26 cellular contexts compared by ENCODE assay signal in genomic region chr4:169163495-169163894, GRCh38.
"Had no signal": no experiment of that assay in that cellular context is flagged by ENCODE, and none has a peak within 500 bp of the region (broad histone marks: within the 10 kb centered on the region; RNA-seq: fewer than 3 reads in every experiment).

No MANE protein-coding gene starts in this region.

- H3K4me3 Mint-ChIP-seq: activated CD4-positive, alpha-beta T cell treated with anti-CD3 and anti-CD28 coated beads, Interleukin-2, amount 10 ng/mL, durations not matched to agents 24 days and 14 days; activated CD8-positive, alpha-beta memory T cell treated with anti-CD3 and anti-CD28 coated beads, Interleukin-2, amount 10 ng/mL, durations not matched to agents 7 days and 5 days; activated CD8-positive, alpha-beta T cell treated with anti-CD3 and anti-CD28 coated beads for 36 hours; activated naive CD4-positive, alpha-beta T cell treated with anti-CD3 and anti-CD28 coated beads, Interleukin-2, amount 10 ng/mL, durations not matched to agents 7 days and 5 days; naive B cell; neural progenitor cell; stimulated activated effector memory CD8-positive, alpha-beta T cell treated with anti-CD3 and anti-CD28 coated beads, Interleukin-12 subunit alpha, Interleukin-12 subunit beta, amount 100 ng/mL, for 72 hours had no signal

- H3K27me3 Mint-ChIP-seq: naive B cell had no signal

- H3K4me1 ChIP-seq: uterus had no signal

- H3K36me3 Mint-ChIP-seq: activated CD8-positive, alpha-beta memory T cell treated with anti-CD3 and anti-CD28 coated beads, Interleukin-2, amount 10 ng/mL, durations not matched to agents 7 days and 5 days; activated naive CD4-positive, alpha-beta T cell treated with anti-CD3 and anti-CD28 coated beads, Interleukin-2, amount 10 ng/mL, durations not matched to agents 7 days and 5 days; naive B cell; stimulated activated effector memory CD8-positive, alpha-beta T cell treated with anti-CD3 and anti-CD28 coated beads, Interleukin-12 subunit alpha, Interleukin-12 subunit beta, amount 100 ng/mL, for 72 hours had no signal

- H3K4me1 Mint-ChIP-seq: activated CD4-positive, alpha-beta T cell treated with anti-CD3 and anti-CD28 coated beads, Interleukin-2, amount 10 ng/mL, durations not matched to agents 24 days and 14 days; activated naive CD4-positive, alpha-beta T cell treated with anti-CD3 and anti-CD28 coated beads, Interleukin-2, amount 10 ng/mL, durations not matched to agents 7 days and 5 days; stimulated activated effector memory CD8-positive, alpha-beta T cell treated with anti-CD3 and anti-CD28 coated beads, Interleukin-12 subunit alpha, Interleukin-12 subunit beta, amount 100 ng/mL, for 72 hours had no signal

- H3K27me3 ChIP-seq: heart left ventricle, neural progenitor cell, ovary, stomach, suprapubic skin, transverse colon, uterus had no signal

- ATAC-seq: activated CD4-positive, CD25-positive, alpha-beta regulatory T cell treated with anti-CD3 and anti-CD28 coated beads, Interleukin-2, amount 50 U/mL, for 24 hours; activated CD8-positive, alpha-beta memory T cell treated with anti-CD3 and anti-CD28 coated beads, Interleukin-2, amount 10 ng/mL, durations not matched to agents 7 days and 5 days; activated CD8-positive, alpha-beta T cell treated with anti-CD3 and anti-CD28 coated beads for 36 hours; heart left ventricle; left cardiac atrium; right cardiac atrium; stimulated activated effector memory CD8-positive, alpha-beta T cell treated with anti-CD3 and anti-CD28 coated beads, Interleukin-12 subunit alpha, Interleukin-12 subunit beta, amount 100 ng/mL, for 72 hours had no signal

- H3K4me3 ChIP-seq: heart left ventricle, mucosa of descending colon, neural progenitor cell, ovary, stomach, suprapubic skin, transverse colon, uterus had no signal

- H3K36me3 ChIP-seq: heart left ventricle, neural progenitor cell, ovary, stomach, suprapubic skin, transverse colon, uterus had no signal

- H3K27ac ChIP-seq: epithelial cell of prostate, heart left ventricle, neural progenitor cell, ovary, stomach, suprapubic skin, transverse colon, uterus had no signal

- H3K9me3 ChIP-seq: heart left ventricle, mucosa of descending colon, ovary, stomach, suprapubic skin, transverse colon, uterus had no signal

- H3K9me3 Mint-ChIP-seq: activated CD4-positive, alpha-beta T cell treated with anti-CD3 and anti-CD28 coated beads, Interleukin-2, amount 10 ng/mL, durations not matched to agents 24 days and 14 days; activated CD8-positive, alpha-beta T cell treated with anti-CD3 and anti-CD28 coated beads for 36 hours; activated naive CD4-positive, alpha-beta T cell treated with anti-CD3 and anti-CD28 coated beads, Interleukin-2, amount 10 ng/mL, durations not matched to agents 7 days and 5 days; naive B cell; neural progenitor cell; stimulated activated effector memory CD8-positive, alpha-beta T cell treated with anti-CD3 and anti-CD28 coated beads, Interleukin-12 subunit alpha, Interleukin-12 subunit beta, amount 100 ng/mL, for 72 hours had no signal

- H3K27ac Mint-ChIP-seq: activated CD4-positive, alpha-beta T cell treated with anti-CD3 and anti-CD28 coated beads, Interleukin-2, amount 10 ng/mL, durations not matched to agents 24 days and 14 days; activated CD8-positive, alpha-beta memory T cell treated with anti-CD3 and anti-CD28 coated beads, Interleukin-2, amount 10 ng/mL, durations not matched to agents 7 days and 5 days; activated CD8-positive, alpha-beta T cell treated with anti-CD3 and anti-CD28 coated beads for 36 hours; activated naive CD4-positive, alpha-beta T cell treated with anti-CD3 and anti-CD28 coated beads, Interleukin-2, amount 10 ng/mL, durations not matched to agents 7 days and 5 days; naive B cell; neural progenitor cell; stimulated activated effector memory CD8-positive, alpha-beta T cell treated with anti-CD3 and anti-CD28 coated beads, Interleukin-12 subunit alpha, Interleukin-12 subunit beta, amount 100 ng/mL, for 72 hours had no signal

- DNase-seq: activated CD4-positive, alpha-beta T cell treated with anti-CD3 and anti-CD28 coated beads, Interleukin-2, amount 10 ng/mL, durations not matched to agents 24 days and 14 days; activated CD8-positive, alpha-beta memory T cell treated with anti-CD3 and anti-CD28 coated beads, Interleukin-2, amount 10 ng/mL, durations not matched to agents 7 days and 5 days; activated CD8-positive, alpha-beta T cell treated with anti-CD3 and anti-CD28 coated beads for 36 hours; activated effector memory CD4-positive, alpha-beta T cell treated with anti-CD3 and anti-CD28 coated beads, Interleukin-2, amount 50 U/mL, for 16 hours; activated naive CD4-positive, alpha-beta T cell treated with anti-CD3 and anti-CD28 coated beads, Interleukin-2, amount 10 ng/mL, durations not matched to agents 7 days and 5 days; activated T-cell treated with anti-CD3 and anti-CD28 coated beads for 4 hours; amygdala; cerebellar nuclear complex; heart left ventricle; islet precursor cell; left cardiac atrium; mesendoderm; mucosa of descending colon; naive B cell; ovary; right cardiac atrium; small intestine; stimulated activated CD4-positive, alpha-beta T cell treated with anti-CD3 and anti-CD28 coated beads, Interleukin-2, amount 100 ng/mL, for 24 hours; stomach; transverse colon; uterus had no signal
